10 cellular contexts compared by ENCODE assay signal in the genomic region with DNA sequence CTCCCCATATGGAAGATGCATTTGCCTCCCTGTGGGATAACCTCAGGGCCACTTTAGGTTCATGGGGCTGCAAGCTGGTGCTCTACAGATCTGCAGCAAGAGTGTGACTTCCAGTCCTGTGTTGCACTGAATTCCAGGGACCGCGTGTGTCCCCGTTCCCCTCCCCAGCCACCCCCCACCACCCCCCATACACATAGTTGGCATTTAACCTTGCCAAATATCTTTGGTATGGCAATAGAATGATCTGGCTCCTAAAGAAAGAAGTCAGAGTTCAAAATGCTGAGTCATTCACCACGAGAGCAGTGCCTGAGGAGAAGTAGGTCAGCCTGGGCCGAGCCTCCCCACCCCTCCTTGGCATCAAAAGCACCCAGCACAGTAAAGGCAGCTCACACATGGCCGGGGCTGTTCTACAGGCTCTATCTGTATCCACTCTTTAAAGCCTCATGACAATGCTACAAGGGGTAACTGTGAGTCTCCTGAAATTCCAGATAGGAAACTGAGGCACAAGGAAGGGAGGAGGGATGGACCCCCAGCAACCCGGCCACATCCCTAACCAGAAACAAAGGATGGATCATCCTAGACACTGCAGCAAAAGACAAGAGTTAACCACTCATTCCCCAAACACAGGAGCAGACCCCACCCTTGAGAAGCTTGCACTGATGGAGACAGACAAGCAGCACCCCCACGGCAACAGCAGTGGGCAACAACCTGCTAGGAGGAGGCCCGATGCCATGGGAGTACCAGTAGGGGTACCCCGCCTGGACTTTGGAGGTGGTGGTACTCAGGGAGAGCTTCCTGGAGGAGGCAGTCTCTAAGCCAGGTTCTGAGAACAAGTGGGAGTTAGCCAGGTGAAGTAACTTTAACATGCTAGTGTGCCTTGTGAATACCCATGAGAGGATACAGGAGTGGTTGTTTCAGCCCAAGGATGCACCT.
A peak's percentile ranks its signal among the peaks of the same experiment; 100 is the strongest.
DNase-seq lines count a peak whose midpoint lies in the region; FAIRE-seq and TF ChIP-seq lines count a peak whose summit lies in the region.
"Had no signal": no experiment of that assay in that cellular context is flagged by ENCODE, and none has a peak within 500 bp of the region (broad histone marks: within the 10 kb centered on the region; RNA-seq: fewer than 3 reads in every experiment).

No MANE protein-coding gene starts in this region.

- H3K27me3 Mint-ChIP-seq in progenitor cell of endocrine pancreas, result no peaks in the 10 kb centered on the region
- peaks cover 0 to 13% (median 7%) of the 10 kb centered on the region in 3 donors for H3K27me3 Mint-ChIP-seq in immature natural killer cell (ENCODE audit: low read depth in 3 of 3)

- H2AFZ ChIP-seq in fibroblast of lung (ENCODE audit: low read length), result no peak overlapping the region

- TF ChIP-seq CTCF in fibroblast of lung (conservative IDR thresholded peaks at IDR 0.05 in 1 of 2, IDR thresholded peaks at IDR 0.05 in 1 of 2; ENCODE audit: low read depth in 1 of 2, low read length in 2 of 2) (no peak), progenitor cell of endocrine pancreas (IDR thresholded peaks at IDR 0.05; ENCODE audit: unreplicated experiment) (no peak), GM13977 (IDR thresholded peaks at IDR 0.05; ENCODE audit: extremely low read depth, insufficient read depth, missing control alignments) (no peak)

- no peaks in the 10 kb centered on the region for H3K9me3 Mint-ChIP-seq in progenitor cell of endocrine pancreas (ENCODE audit: low read depth)
- H3K9me3 Mint-ChIP-seq in immature natural killer cell, result no peaks in the 10 kb centered on the region

- H3K9me3 ChIP-seq in fibroblast of lung (ENCODE audit: control insufficient read depth, insufficient read depth, low read depth, low read length), result no peaks in the 10 kb centered on the region

- H4K20me1 ChIP-seq in fibroblast of lung (ENCODE audit: control insufficient read depth, extremely low read depth, insufficient read depth, low read length), result no peaks in the 10 kb centered on the region

- H3K4me2 ChIP-seq in fibroblast of lung (ENCODE audit: extremely low read depth, insufficient read depth, low read length), result no peak overlapping the region

- DNase-seq in Daoy (ENCODE audit: low read depth), result peak; percentile 63
- DNase-seq in RCC 7860 (ENCODE audit: low spot score), result peak; percentile 54
- DNase-seq in fibroblast of lung (ENCODE audit: low read depth in 2 of 2), result peak; percentile 53 to 80
- no peak for DNase-seq in progenitor cell of endocrine pancreas (ENCODE audit: low spot score, unreplicated experiment)
- DNase-seq in GM13977 (ENCODE audit: low spot score), result no peak
- no peak for DNase-seq in immature natural killer cell
- no peak for DNase-seq in T-helper 9 cell
- no peak for DNase-seq in NCI-H2081 (lab: John Stamatoyannopoulos, UW)

- no peak for FAIRE-seq in RCC 7860 (lab: Jason Lieb, UNC)
- FAIRE-seq: islet of Langerhans had no signal

- no peaks in the 10 kb centered on the region for H3K36me3 Mint-ChIP-seq in progenitor cell of endocrine pancreas (ENCODE audit: insufficient read depth)
- H3K36me3 Mint-ChIP-seq in immature natural killer cell, result no peaks in the 10 kb centered on the region

- no peak overlapping the region for H3K4me3 ChIP-seq in fibroblast of lung (replicated peaks in 1 of 4; ENCODE audit: control extremely low read depth in 1 of 4, insufficient read depth in 1 of 4, low read depth in 3 of 4, low read length in 4 of 4)

- H3K36me3 ChIP-seq in fibroblast of lung (ENCODE audit: control insufficient read depth, insufficient read depth, low read length), result no peaks in the 10 kb centered on the region

- no peaks in the 10 kb centered on the region for H3K79me2 ChIP-seq in fibroblast of lung (ENCODE audit: control insufficient read depth, insufficient read depth, low read length)

- H3K4me1 Mint-ChIP-seq in progenitor cell of endocrine pancreas (ENCODE audit: low read depth), result peaks cover 3% of the 10 kb centered on the region
- no peaks in the 10 kb centered on the region for H3K4me1 Mint-ChIP-seq in immature natural killer cell

- H3K27ac ChIP-seq in fibroblast of lung (ENCODE audit: insufficient read depth, low read length), result no peak overlapping the region
- H3K27ac ChIP-seq: VCaP had no signal

- H3K4me1 ChIP-seq in fibroblast of lung (ENCODE audit: control insufficient read depth, extremely low read depth, insufficient read depth, low read length), result peaks cover 4% of the 10 kb centered on the region

- no peak overlapping the region for H3K9ac ChIP-seq in fibroblast of lung (ENCODE audit: insufficient read depth, low read length)

- in situ Hi-C loops in GM13977 (cut with MboI; ENCODE audit: low pct_unique_long_range_greater_than_20kb, low sequenced_read_pairs, unreplicated experiment), result no loop called here

- H3K27ac Mint-ChIP-seq in progenitor cell of endocrine pancreas (peak overlapping the region; percentile 24), immature natural killer cell (no peak overlapping the region)

- H3K4me3 Mint-ChIP-seq in progenitor cell of endocrine pancreas (ENCODE audit: low read depth), result no peak overlapping the region
- H3K4me3 Mint-ChIP-seq in immature natural killer cell, result no peak overlapping the region

- peaks cover 3% of the 10 kb centered on the region for H3K27me3 ChIP-seq in fibroblast of lung (ENCODE audit: control insufficient read depth, insufficient read depth, low read length)

Comparison
In these comparisons a context has a peak if more than half of its experiments do, and no peak if none do; other contexts are left out.
1. DNase-seq: peak in Daoy (single experiment), RCC 7860 (single experiment) and fibroblast of lung (2 of 2); none in progenitor cell of endocrine pancreas (single experiment), GM13977 (single experiment), immature natural killer cell (0 of 3), T-helper 9 cell (single experiment) and NCI-H2081 (0 of 2).